ENCODE assay signal across 26 cellular contexts in genomic region chr5:131792900-131793299, GRCh38.
"Had no signal": no experiment of that assay in that cellular context is flagged by ENCODE, and none has a peak within 500 bp of the region (broad histone marks: within the 10 kb centered on the region; RNA-seq: fewer than 3 reads in every experiment).

No MANE protein-coding gene starts in this region.

- H3K27ac ChIP-seq: epithelial cell of prostate, heart right ventricle, ovary, right atrium auricular region, spleen, thyroid gland had no signal

- ATAC-seq: activated T-cell treated with anti-CD3 and anti-CD28 coated beads, Interleukin-2, amount 50 U/mL, for 4 hours; heart right ventricle; left colon; natural killer cell treated with Interleukin-12 subunit alpha and Interleukin-12 subunit beta and Interleukin-15 and Interleukin-18, amount 100 ng/mL, for 72 hours; psoas muscle had no signal

- H3K36me3 ChIP-seq: ovary, right atrium auricular region, spleen, thyroid gland had no signal

- H3K36me3 Mint-ChIP-seq: natural killer cell treated with Interleukin-12 subunit alpha and Interleukin-12 subunit beta and Interleukin-15 and Interleukin-18, amount 100 ng/mL, for 72 hours had no signal

- H3K9me3 Mint-ChIP-seq: activated T-cell treated with anti-CD3 and anti-CD28 coated beads, Interleukin-2, amount 50 U/mL, for 4 hours; activated T-helper 2 cell treated with anti-CD3 and anti-CD28 coated beads, Interferon-gamma antibody, Interleukin-2, Interleukin-4, amounts not matched to agents 10 μg/mL and 5 μg/mL and 100 μg/mL, durations not matched to agents 14 hours and 24 hours and 36 hours; endodermal cell; natural killer cell treated with Interleukin-12 subunit alpha and Interleukin-12 subunit beta and Interleukin-15 and Interleukin-18, amount 100 ng/mL, for 72 hours; stimulated activated naive CD8-positive, alpha-beta T cell treated with anti-CD3 and anti-CD28 coated beads, Interleukin-15, Interleukin-2, amounts not matched to agents 100 ng/mL and 50 ng/mL, for 24 hours had no signal

- H3K27me3 Mint-ChIP-seq: activated naive CD8-positive, alpha-beta T cell treated with anti-CD3 and anti-CD28 coated beads for 36 hours; memory B cell; natural killer cell treated with Interleukin-12 subunit alpha and Interleukin-12 subunit beta and Interleukin-15 and Interleukin-18, amount 100 ng/mL, for 72 hours; stimulated activated naive CD8-positive, alpha-beta T cell treated with anti-CD3 and anti-CD28 coated beads, Interleukin-15, Interleukin-2, amounts not matched to agents 100 ng/mL and 50 ng/mL, for 24 hours had no signal

- H3K4me3 Mint-ChIP-seq: activated naive CD8-positive, alpha-beta T cell treated with anti-CD3 and anti-CD28 coated beads for 36 hours; activated T-cell treated with anti-CD3 and anti-CD28 coated beads, Interleukin-2, amount 50 U/mL, for 4 hours; endodermal cell; memory B cell; natural killer cell treated with Interleukin-12 subunit alpha and Interleukin-12 subunit beta and Interleukin-15 and Interleukin-18, amount 100 ng/mL, for 72 hours; stimulated activated naive CD8-positive, alpha-beta T cell treated with anti-CD3 and anti-CD28 coated beads, Interleukin-15, Interleukin-2, amounts not matched to agents 100 ng/mL and 50 ng/mL, for 24 hours had no signal

- H3K27ac Mint-ChIP-seq: activated naive CD8-positive, alpha-beta T cell treated with anti-CD3 and anti-CD28 coated beads for 36 hours; activated T-helper 2 cell treated with anti-CD3 and anti-CD28 coated beads, Interferon-gamma antibody, Interleukin-2, Interleukin-4, amounts not matched to agents 10 μg/mL and 5 μg/mL and 100 μg/mL, durations not matched to agents 14 hours and 24 hours and 36 hours; endodermal cell; memory B cell; natural killer cell treated with Interleukin-12 subunit alpha and Interleukin-12 subunit beta and Interleukin-15 and Interleukin-18, amount 100 ng/mL, for 72 hours; stimulated activated naive CD8-positive, alpha-beta T cell treated with anti-CD3 and anti-CD28 coated beads, Interleukin-15, Interleukin-2, amounts not matched to agents 100 ng/mL and 50 ng/mL, for 24 hours had no signal

- H3K4me3 ChIP-seq: heart right ventricle, ovary, psoas muscle, right atrium auricular region, spleen, thyroid gland had no signal

- DNase-seq: activated CD4-positive, alpha-beta T cell treated with anti-CD3 and anti-CD28 coated beads for 4 hours; activated CD4-positive, alpha-beta T cell treated with anti-CD3 and anti-CD28 coated beads, Interleukin-2, amount 50 U/mL, for 48 hours; activated CD4-positive, CD25-positive, alpha-beta regulatory T cell; activated CD8-positive, alpha-beta memory T cell treated with anti-CD3 and anti-CD28 coated beads, Interleukin-2, amount 50 U/mL, for 48 hours; activated naive CD4-positive, alpha-beta T cell treated with Interleukin-2 at 50 U/mL for 16 hours; activated naive CD8-positive, alpha-beta T cell treated with anti-CD3 and anti-CD28 coated beads for 36 hours; activated T-cell treated with anti-CD3 and anti-CD28 coated beads, Interleukin-2, amount 50 U/mL, for 4 hours; amniotic stem cell; cortex of kidney; endodermal cell; heart right ventricle; left colon; ovary; psoas muscle; spleen; stimulated activated CD4-positive, alpha-beta T cell treated with anti-CD3 and anti-CD28 coated beads, Interleukin-4, amount 100 ng/mL, for 4 hours; substantia nigra; T-helper 9 cell; thyroid gland had no signal

- H3K9me3 ChIP-seq: heart right ventricle, ovary, psoas muscle, right atrium auricular region, spleen, thyroid gland had no signal

- FAIRE-seq: keratinocyte had no signal

- H3K27me3 ChIP-seq: heart right ventricle, ovary, right atrium auricular region, spleen, thyroid gland had no signal
